ENCODE assay signal across 19 cellular contexts in genomic region chr17:1174490-1174889, GRCh38. TPM values are rescaled to one million over a fixed set of nuclear protein-coding genes. Genes with fewer than 3 reads are reported as not detected.
DNase-seq lines count a peak whose midpoint lies in the region; ATAC-seq and TF ChIP-seq lines count a peak whose summit lies in the region.
"Had no signal": no experiment of that assay in that cellular context is flagged by ENCODE, and none has a peak within 500 bp of the region (broad histone marks: within the 10 kb centered on the region; RNA-seq: fewer than 3 reads in every experiment).

No MANE protein-coding gene starts in this region.

- H3K4me1 ChIP-seq in left ventricle myocardium inferior (peaks cover 82% of the 10 kb centered on the region), right cardiac atrium (ENCODE audit: control insufficient read depth, insufficient read depth, low read length) (peaks cover 3% of the 10 kb centered on the region), vagina (peaks cover 37% of the 10 kb centered on the region)

- H3K27ac Mint-ChIP-seq in T-helper 2 cell treated with Interferon-gamma antibody and Interleukin-4, amounts not matched to agents 5 μg/mL and 100 μg/mL, for 36 hours, result no peak overlapping the region
- H3K27ac Mint-ChIP-seq: CD8-positive, alpha-beta T cell had no signal

- intact Hi-C loops in left ventricle myocardium inferior (cut with micrococcal nuclease) (no loop called here), Right ventricle myocardium superior (cut with DNase I) (no loop called here), right cardiac atrium (cut with DNase I) (no loop called here), vagina (cut with DNase I) (no loop called here)

- no peaks in the 10 kb centered on the region for H3K4me1 Mint-ChIP-seq in T-helper 2 cell treated with Interferon-gamma antibody and Interleukin-4, amounts not matched to agents 5 μg/mL and 100 μg/mL, for 36 hours (ENCODE audit: low read depth)

- H3K27me3 Mint-ChIP-seq in T-helper 2 cell treated with Interferon-gamma antibody and Interleukin-4, amounts not matched to agents 5 μg/mL and 100 μg/mL, for 36 hours (ENCODE audit: low read depth), result peaks cover 19% of the 10 kb centered on the region

- H3K9me3 ChIP-seq in left ventricle myocardium inferior (replicated peaks) (no peaks in the 10 kb centered on the region), WERI-Rb-1 (ENCODE audit: severe bottlenecking) (no peaks in the 10 kb centered on the region), right cardiac atrium (ENCODE audit: control insufficient read depth, low read length) (no peaks in the 10 kb centered on the region), vagina (no peaks in the 10 kb centered on the region)
- H3K9me3 ChIP-seq: BLaER1 treated with 17β-estradiol and CSF1 and Interleukin-3, amounts not matched to agents 10 nM and 100 nM had no signal

- H3K27ac ChIP-seq in left ventricle myocardium inferior (replicated peaks) (peak overlapping the region; percentile 83), WERI-Rb-1 (peak overlapping the region; percentile 62), right cardiac atrium (ENCODE audit: low read length) (peak overlapping the region; percentile 82), vagina (no peak overlapping the region)
- H3K27ac ChIP-seq: BLaER1 treated with 17β-estradiol and CSF1 and Interleukin-3, amounts not matched to agents 10 nM and 100 nM had no signal

- no peak overlapping the region for H3K4me3 Mint-ChIP-seq in T-helper 2 cell treated with Interferon-gamma antibody and Interleukin-4, amounts not matched to agents 5 μg/mL and 100 μg/mL, for 36 hours
- H3K4me3 Mint-ChIP-seq: CD8-positive, alpha-beta T cell had no signal

- no peak for TF ChIP-seq CTCF in left ventricle myocardium inferior (IDR thresholded peaks at IDR 0.05; ENCODE audit: borderline replicate concordance)
- no peak for TF ChIP-seq CTCF in WERI-Rb-1 (IDR thresholded peaks at IDR 0.05; ENCODE audit: low read depth, low read length)
- no peak for TF ChIP-seq CTCF in vagina (IDR thresholded peaks at IDR 0.05)

- no peaks in the 10 kb centered on the region for H3K36me3 Mint-ChIP-seq in T-helper 2 cell treated with Interferon-gamma antibody and Interleukin-4, amounts not matched to agents 5 μg/mL and 100 μg/mL, for 36 hours (ENCODE audit: low read depth)
- H3K36me3 Mint-ChIP-seq: CD8-positive, alpha-beta T cell had no signal

- H3K9me3 Mint-ChIP-seq in T-helper 2 cell treated with Interferon-gamma antibody and Interleukin-4, amounts not matched to agents 5 μg/mL and 100 μg/mL, for 36 hours, result no peaks in the 10 kb centered on the region
- H3K9me3 Mint-ChIP-seq: CD8-positive, alpha-beta T cell had no signal

- H3K36me3 ChIP-seq in left ventricle myocardium inferior, result no peaks in the 10 kb centered on the region
- H3K36me3 ChIP-seq in WERI-Rb-1, result no peaks in the 10 kb centered on the region
- H3K36me3 ChIP-seq in vagina, result no peaks in the 10 kb centered on the region

- H3K4me3 ChIP-seq in left ventricle myocardium inferior (peak overlapping the region; percentile 37), WERI-Rb-1 (ENCODE audit: low read depth, low read length) (no peak overlapping the region), right cardiac atrium (ENCODE audit: low read length) (no peak overlapping the region), vagina (no peak overlapping the region)
- H3K4me3 ChIP-seq: BLaER1 treated with 17β-estradiol and CSF1 and Interleukin-3, amounts not matched to agents 10 nM and 100 nM had no signal

- DNase-seq in left ventricle myocardium inferior (no peak), Right ventricle myocardium superior (no peak), WERI-Rb-1 (peak; percentile 37), right cardiac atrium (no peak), vagina (ENCODE audit: extremely low spot score in 2 of 2) (no peak)
- no peak for DNase-seq in T-helper 2 cell treated with Interferon-gamma antibody and Interleukin-4, amounts not matched to agents 5 μg/mL and 100 μg/mL, for 36 hours (ENCODE audit: low spot score)
- DNase-seq: Calu3; CD8-positive, alpha-beta T cell; H7; KG1; MV-4-11; NCI-H1417; NCI-H2029; NCI-H446 treated with DMSO at 0.1 percent for 48 hours; NCI-H774; SIG-M5 had no signal

- no peaks in the 10 kb centered on the region for H3K27me3 ChIP-seq in left ventricle myocardium inferior (ENCODE audit: low read depth)
- no peaks in the 10 kb centered on the region for H3K27me3 ChIP-seq in WERI-Rb-1 (ENCODE audit: insufficient read depth, low read depth, severe bottlenecking)
- no peaks in the 10 kb centered on the region for H3K27me3 ChIP-seq in right cardiac atrium (ENCODE audit: control insufficient read depth, insufficient read depth)
- H3K27me3 ChIP-seq in vagina, result no peaks in the 10 kb centered on the region

- no peak for TF ChIP-seq POLR2A in vagina (IDR thresholded peaks at IDR 0.05)

- WGBS in right cardiac atrium, result 75% methylated on average over 4 of the region's 4 CpGs

- no peak for ATAC-seq in Right ventricle myocardium superior (ENCODE audit: poor library complexity)
- ATAC-seq in right cardiac atrium, result no peak
- ATAC-seq in GM18907 (IDR thresholded peaks at IDR 0.05; ENCODE audit: unreplicated experiment), result no peak
- ATAC-seq: CD8-positive, alpha-beta T cell; SK-N-SH treated with all-trans-retinoic acid at 6 μM for 48 hours had no signal

RNA-seq across cellular contexts. Expression of gene ABR, which starts 5.3 kb away (rescaled TPM):
- total RNA-seq in left ventricle myocardium inferior (170 TPM), Right ventricle myocardium superior (128 TPM), right cardiac atrium (100 to 1,000 TPM; 130 to 164 (median 154) TPM), vagina (90.8 TPM)
- polyA plus RNA-seq in right cardiac atrium, result 77.4 TPM
